ENCODE assay signal across 25 cellular contexts in the genomic region with DNA sequence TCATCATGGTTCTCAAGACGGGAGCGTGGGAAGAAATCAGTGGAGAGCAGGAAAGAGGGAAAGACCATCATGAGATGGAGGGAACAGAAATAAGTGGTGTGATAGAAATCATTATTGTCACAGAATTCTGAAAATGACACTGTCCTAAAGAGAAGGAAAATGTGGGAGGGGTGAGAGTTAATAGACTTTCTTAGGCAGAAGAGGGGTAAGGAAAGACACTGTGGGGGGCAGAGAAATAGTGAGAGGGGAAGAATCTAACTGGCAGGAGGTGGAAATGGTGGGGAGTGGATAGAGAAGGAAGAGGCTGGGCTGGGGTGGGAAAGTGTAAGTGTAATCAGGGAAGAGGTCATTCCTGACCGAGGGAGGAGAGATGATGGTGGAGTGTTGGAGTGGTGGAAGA. TPM values are rescaled to one million over a fixed set of nuclear protein-coding genes. Genes with fewer than 3 reads are reported as not detected.
A peak's percentile ranks its signal among the peaks of the same experiment; 100 is the strongest.
DNase-seq lines count a peak whose midpoint lies in the region; ATAC-seq and TF ChIP-seq lines count a peak whose summit lies in the region.
"Had no signal": no experiment of that assay in that cellular context is flagged by ENCODE, and none has a peak within 500 bp of the region (broad histone marks: within the 10 kb centered on the region; RNA-seq: fewer than 3 reads in every experiment).

No MANE protein-coding gene starts in this region.

- no peak for TF ChIP-seq CTCF in WTC11 (IDR thresholded peaks at IDR 0.05)
- no peak for TF ChIP-seq CTCF in endothelial cell (IDR thresholded peaks at IDR 0.05; ENCODE audit: unreplicated experiment)
- TF ChIP-seq CTCF in uterus (IDR thresholded peaks at IDR 0.05), result no peak

- no peak for TF ChIP-seq POLR2A in uterus (IDR thresholded peaks at IDR 0.05)

- peak overlapping the region; percentile 70 for H3K27ac Mint-ChIP-seq in activated CD4-positive, alpha-beta T cell treated with anti-CD3 and anti-CD28 coated beads, Interleukin-2, amount 10 ng/mL, durations not matched to agents 24 days and 14 days
- no peak overlapping the region for H3K27ac Mint-ChIP-seq in WTC11
- H3K27ac Mint-ChIP-seq in endothelial cell (ENCODE audit: unreplicated experiment), result peak overlapping the region; percentile 9
- peak overlapping the region; percentile 44 for H3K27ac Mint-ChIP-seq in stimulated activated effector memory CD8-positive, alpha-beta T cell treated with anti-CD3 and anti-CD28 coated beads, Interleukin-12 subunit alpha, Interleukin-12 subunit beta, amount 100 ng/mL, for 72 hours

- no peak for ATAC-seq in WTC11
- ATAC-seq in stimulated activated effector memory CD8-positive, alpha-beta T cell treated with anti-CD3 and anti-CD28 coated beads, Interleukin-12 subunit alpha, Interleukin-12 subunit beta, amount 100 ng/mL, for 72 hours, result no peak
- no peak for ATAC-seq in GM19397 (IDR thresholded peaks at IDR 0.05; ENCODE audit: unreplicated experiment)
- ATAC-seq: A549, body of pancreas, lower lobe of right lung had no signal

- POLR2A ChIA-PET in WTC11 (lab: Charles Lee), result no interaction called here

- intact Hi-C loops in activated CD4-positive, alpha-beta T cell treated with anti-CD3 and anti-CD28 coated beads, Interleukin-2, amount 10 ng/mL, durations not matched to agents 24 days and 14 days (cut with micrococcal nuclease), result loop anchor here (5.0 kb wide), 1 partner anchor 131 kb away; no protein-coding TSS in a partner anchor
- intact Hi-C loops in uterus (cut with DNase I; ENCODE audit: low total_unique reads), result loop anchor here (5.0 kb wide), 1 partner anchor 89 kb away; no protein-coding TSS in a partner anchor

- peaks cover 5 to 13% of the 10 kb centered on the region in 2 donors for H3K4me1 ChIP-seq in uterus

- H3K27ac ChIP-seq in uterus, result no peak overlapping the region
- H3K27ac ChIP-seq: A549, BLaER1, body of pancreas, coronary artery, lower lobe of right lung, stomach, upper lobe of left lung had no signal

- H3K4me3 ChIP-seq in uterus, result no peak overlapping the region
- H3K4me3 ChIP-seq: A549, body of pancreas, coronary artery, lower lobe of right lung, MG63, stomach, upper lobe of left lung had no signal

- H3K9me3 ChIP-seq in uterus, result no peaks in the 10 kb centered on the region
- H3K9me3 ChIP-seq: A549, BLaER1, body of pancreas, lower lobe of right lung, MG63, stomach, upper lobe of left lung had no signal

- peak overlapping the region; percentile 85 for H3K4me3 Mint-ChIP-seq in activated CD4-positive, alpha-beta T cell treated with anti-CD3 and anti-CD28 coated beads, Interleukin-2, amount 10 ng/mL, durations not matched to agents 24 days and 14 days
- peak overlapping the region; percentile 91 for H3K4me3 Mint-ChIP-seq in WTC11
- peak overlapping the region; percentile 57 for H3K4me3 Mint-ChIP-seq in endothelial cell (ENCODE audit: unreplicated experiment)
- H3K4me3 Mint-ChIP-seq in stimulated activated effector memory CD8-positive, alpha-beta T cell treated with anti-CD3 and anti-CD28 coated beads, Interleukin-12 subunit alpha, Interleukin-12 subunit beta, amount 100 ng/mL, for 72 hours, result peak overlapping the region; percentile 75

- no peak for DNase-seq in activated CD4-positive, alpha-beta T cell treated with anti-CD3 and anti-CD28 coated beads, Interleukin-2, amount 10 ng/mL, durations not matched to agents 24 days and 14 days
- no peak for DNase-seq in activated CD4-positive, alpha-beta T cell treated with anti-CD3 and anti-CD28 coated beads for 4 hours
- no peak for DNase-seq in WTC11 (ENCODE audit: low spot score)
- no peak for DNase-seq in endothelial cell (ENCODE audit: low spot score)
- no peak for DNase-seq in stimulated activated effector memory CD8-positive, alpha-beta T cell treated with anti-CD3 and anti-CD28 coated beads, Interleukin-12 subunit alpha, Interleukin-12 subunit beta, amount 100 ng/mL, for 72 hours (ENCODE audit: low spot score in 2 of 2)
- no peak for DNase-seq in uterus
- DNase-seq in activated naive CD4-positive, alpha-beta T cell (lab: John Stamatoyannopoulos, UW), result no peak
- DNase-seq: activated CD4-positive, CD25-positive, alpha-beta regulatory T cell; activated CD8-positive, alpha-beta memory T cell treated with anti-CD3 and anti-CD28 coated beads, Interleukin-2, amount 50 U/mL, for 4 hours; activated naive CD4-positive, alpha-beta T cell treated with anti-CD3 and anti-CD28 coated beads, Interleukin-2, amount 50 U/mL, for 16 hours; body of pancreas; GF-D8; HCEC 1CT; lower lobe of right lung; MG63; NCI-H146; NCI-H2171 treated with DMSO at 0.1 percent for 48 hours; NCI-H69; SIG-M5; stomach had no signal

- no peaks in the 10 kb centered on the region for H3K27me3 ChIP-seq in uterus
- H3K27me3 ChIP-seq: BLaER1, body of pancreas, MG63, stomach, upper lobe of left lung had no signal

- peaks cover 11% of the 10 kb centered on the region for H3K36me3 Mint-ChIP-seq in activated CD4-positive, alpha-beta T cell treated with anti-CD3 and anti-CD28 coated beads, Interleukin-2, amount 10 ng/mL, durations not matched to agents 24 days and 14 days (ENCODE audit: low read depth)
- H3K36me3 Mint-ChIP-seq in WTC11 (no peaks in the 10 kb centered on the region), endothelial cell (ENCODE audit: low read depth, unreplicated experiment) (peaks cover 10% of the 10 kb centered on the region)
- H3K36me3 Mint-ChIP-seq in stimulated activated effector memory CD8-positive, alpha-beta T cell treated with anti-CD3 and anti-CD28 coated beads, Interleukin-12 subunit alpha, Interleukin-12 subunit beta, amount 100 ng/mL, for 72 hours, result peaks cover 15% of the 10 kb centered on the region

- H3K27me3 Mint-ChIP-seq in activated CD4-positive, alpha-beta T cell treated with anti-CD3 and anti-CD28 coated beads, Interleukin-2, amount 10 ng/mL, durations not matched to agents 24 days and 14 days, result no peaks in the 10 kb centered on the region
- no peaks in the 10 kb centered on the region; the same call in none of the 2 replicates for H3K27me3 Mint-ChIP-seq in WTC11 (ENCODE audit: low read depth)
- peaks cover 13% of the 10 kb centered on the region for H3K27me3 Mint-ChIP-seq in endothelial cell (ENCODE audit: unreplicated experiment)

- H3K4me1 Mint-ChIP-seq in activated CD4-positive, alpha-beta T cell treated with anti-CD3 and anti-CD28 coated beads, Interleukin-2, amount 10 ng/mL, durations not matched to agents 24 days and 14 days, result peaks cover 36% of the 10 kb centered on the region
- peaks cover 46% of the 10 kb centered on the region for H3K4me1 Mint-ChIP-seq in WTC11
- peaks cover 30% of the 10 kb centered on the region for H3K4me1 Mint-ChIP-seq in endothelial cell (ENCODE audit: unreplicated experiment)
- peaks cover 48% of the 10 kb centered on the region for H3K4me1 Mint-ChIP-seq in stimulated activated effector memory CD8-positive, alpha-beta T cell treated with anti-CD3 and anti-CD28 coated beads, Interleukin-12 subunit alpha, Interleukin-12 subunit beta, amount 100 ng/mL, for 72 hours

- H3K9me3 Mint-ChIP-seq in activated CD4-positive, alpha-beta T cell treated with anti-CD3 and anti-CD28 coated beads, Interleukin-2, amount 10 ng/mL, durations not matched to agents 24 days and 14 days, result no peaks in the 10 kb centered on the region
- H3K9me3 Mint-ChIP-seq in WTC11, result no peaks in the 10 kb centered on the region
- H3K9me3 Mint-ChIP-seq in endothelial cell (ENCODE audit: unreplicated experiment), result no peaks in the 10 kb centered on the region
- H3K9me3 Mint-ChIP-seq in stimulated activated effector memory CD8-positive, alpha-beta T cell treated with anti-CD3 and anti-CD28 coated beads, Interleukin-12 subunit alpha, Interleukin-12 subunit beta, amount 100 ng/mL, for 72 hours, result no peaks in the 10 kb centered on the region

- CTCF ChIA-PET in WTC11 (lab: Charles Lee), result interaction anchor here (1.1 to 1.7 kb wide), 2 partner anchors 24 to 43 kb away, joined by 4 to 5 read pairs; no protein-coding TSS in a partner anchor

- no peaks in the 10 kb centered on the region for H3K36me3 ChIP-seq in uterus
- H3K36me3 ChIP-seq: lower lobe of right lung, upper lobe of left lung had no signal

TF ChIP-seq in WTC11, 78 proteins besides CTCF, POLR2A, EP300 and RAD21 (continues in another document):
- no peak for TF ChIP-seq TCF7 (CRISPR knock-in tag; IDR thresholded peaks at IDR 0.05; ENCODE audit: low read depth)
- no peak for TF ChIP-seq CREM (CRISPR knock-in tag; IDR thresholded peaks at IDR 0.05)
- no peak for TF ChIP-seq ZNF317 (CRISPR knock-in tag; IDR thresholded peaks at IDR 0.05; ENCODE audit: borderline replicate concordance, low read depth)
- no peak for TF ChIP-seq ZNF219 (CRISPR knock-in tag; IDR thresholded peaks at IDR 0.05; ENCODE audit: borderline replicate concordance)
- no peak for TF ChIP-seq OVOL2 (CRISPR knock-in tag; IDR thresholded peaks at IDR 0.05; ENCODE audit: borderline replicate concordance)

RNA-seq across cellular contexts. Expression of a gene that starts 3.2 kb away (rescaled TPM):
- 7.9 and 9.9 TPM in 2 replicates for total RNA-seq in activated CD4-positive, alpha-beta T cell treated with anti-CD3 and anti-CD28 coated beads, Interleukin-2, amount 10 ng/mL, durations not matched to agents 24 days and 14 days
- total RNA-seq in WTC11 (2021) (6.4 to 11.3 TPM (median 10.6 TPM) in 3 replicates), endothelial cell (ENCODE audit: unreplicated experiment) (3.4 TPM), uterus (10 to 100 TPM in 3 of 4 donors, 1 to 10 TPM in 1; 4.6 to 46.5 (median 10.3) TPM)

RNA-seq across cellular contexts. Expression of a gene that starts 3.5 kb away (rescaled TPM):
- total RNA-seq in activated CD4-positive, alpha-beta T cell treated with anti-CD3 and anti-CD28 coated beads, Interleukin-2, amount 10 ng/mL, durations not matched to agents 24 days and 14 days, result 27.5 and 29.6 TPM in 2 replicates
- total RNA-seq in WTC11 (2021), result 46.5 to 50.8 TPM (median 48.3 TPM) in 3 replicates
- total RNA-seq in endothelial cell (ENCODE audit: unreplicated experiment), result 45.1 TPM
- total RNA-seq in uterus, result 10 to 100 TPM; 22.7 to 53.2 (median 30.7) TPM

RNA-seq across cellular contexts. Expression of a gene that starts 17.1 kb away (rescaled TPM):
- 31.5 and 32.7 TPM in 2 replicates for total RNA-seq in activated CD4-positive, alpha-beta T cell treated with anti-CD3 and anti-CD28 coated beads, Interleukin-2, amount 10 ng/mL, durations not matched to agents 24 days and 14 days
- total RNA-seq in WTC11 (2021) (33.6 to 38.1 TPM (median 35.5 TPM) in 3 replicates), endothelial cell (ENCODE audit: unreplicated experiment) (48.6 TPM), uterus (10 to 100 TPM in 2 of 4 donors, 1 to 10 TPM in 2; 4.1 to 31.0 (median 17.2) TPM)

RNA-seq across cellular contexts. Expression of a gene that starts 17.6 kb away (rescaled TPM):
- 14.4 and 15.3 TPM in 2 replicates for total RNA-seq in activated CD4-positive, alpha-beta T cell treated with anti-CD3 and anti-CD28 coated beads, Interleukin-2, amount 10 ng/mL, durations not matched to agents 24 days and 14 days
- total RNA-seq in WTC11 (2021), result 15.9 to 18.5 TPM (median 16.5 TPM) in 3 replicates
- 10.7 TPM for total RNA-seq in endothelial cell (ENCODE audit: unreplicated experiment)
- total RNA-seq in uterus, result 10 to 100 TPM in 3 of 4 donors, 1 to 10 TPM in 1; 2.4 to 19.0 (median 12.6) TPM

RNA-seq across cellular contexts. Expression of a gene that starts 33.1 kb away (rescaled TPM):
- 0.19 and 0.37 TPM in 2 replicates for total RNA-seq in activated CD4-positive, alpha-beta T cell treated with anti-CD3 and anti-CD28 coated beads, Interleukin-2, amount 10 ng/mL, durations not matched to agents 24 days and 14 days
- total RNA-seq in WTC11 (2021), result 0.34 to 0.44 TPM (median 0.42 TPM) in 3 replicates
- total RNA-seq in endothelial cell (ENCODE audit: unreplicated experiment), result 0.26 TPM
- under 1 TPM in 1 of 4 donors, not detected in 3; 0.58 TPM for total RNA-seq in uterus
- total RNA-seq: stomach had no signal
